In genomic region chr17:17157041-17157440, GRCh38 we compare ENCODE assay signal across 25 cellular contexts. TPM values are rescaled to one million over a fixed set of nuclear protein-coding genes. Genes with fewer than 3 reads are reported as not detected.
DNase-seq lines count a peak whose midpoint lies in the region; ATAC-seq and TF ChIP-seq lines count a peak whose summit lies in the region.
"Had no signal": no experiment of that assay in that cellular context is flagged by ENCODE, and none has a peak within 500 bp of the region (broad histone marks: within the 10 kb centered on the region; RNA-seq: fewer than 3 reads in every experiment).

No MANE protein-coding gene starts in this region.

- no peaks in the 10 kb centered on the region for H3K9me3 Mint-ChIP-seq in activated naive CD4-positive, alpha-beta T cell treated with anti-CD3 and anti-CD28 coated beads, Interleukin-2, amount 10 ng/mL, durations not matched to agents 7 days and 5 days
- no peaks in the 10 kb centered on the region for H3K9me3 Mint-ChIP-seq in stimulated activated effector memory CD8-positive, alpha-beta T cell treated with anti-CD3 and anti-CD28 coated beads, Interleukin-12 subunit alpha, Interleukin-12 subunit beta, amount 100 ng/mL, for 72 hours
- H3K9me3 Mint-ChIP-seq: activated CD4-positive, alpha-beta T cell treated with anti-CD3 and anti-CD28 coated beads, Interleukin-2, amount 10 ng/mL, durations not matched to agents 24 days and 14 days; IgD-negative memory B cell had no signal

- peaks cover 10 to 70% (median 27%) of the 10 kb centered on the region in 3 donors for H3K4me1 ChIP-seq in esophagus squamous epithelium
- H3K4me1 ChIP-seq: BE2C, SJCRH30 had no signal

- peak overlapping the region; percentile 56 for H3K27ac Mint-ChIP-seq in activated naive CD4-positive, alpha-beta T cell treated with anti-CD3 and anti-CD28 coated beads, Interleukin-2, amount 10 ng/mL, durations not matched to agents 7 days and 5 days
- H3K27ac Mint-ChIP-seq in T-helper 17 cell: peak overlapping the region; percentile 92
- peak overlapping the region; percentile 62 for H3K27ac Mint-ChIP-seq in stimulated activated effector memory CD8-positive, alpha-beta T cell treated with anti-CD3 and anti-CD28 coated beads, Interleukin-12 subunit alpha, Interleukin-12 subunit beta, amount 100 ng/mL, for 72 hours
- H3K27ac Mint-ChIP-seq: activated CD4-positive, alpha-beta T cell treated with anti-CD3 and anti-CD28 coated beads, Interleukin-2, amount 10 ng/mL, durations not matched to agents 24 days and 14 days had no signal

- H3K27me3 ChIP-seq in esophagus squamous epithelium: no peaks in the 10 kb centered on the region
- H3K27me3 ChIP-seq: BE2C, esophagus muscularis mucosa, MG63, SJCRH30 had no signal

- CTCF ChIA-PET in activated naive CD4-positive, alpha-beta T cell treated with anti-CD3 and anti-CD28 coated beads, Interleukin-2, amount 10 ng/mL, durations not matched to agents 7 days and 5 days (lab: Charles Lee): no interaction called here

- ATAC-seq in T-helper 17 cell (no peak), GM19452 (IDR thresholded peaks at IDR 0.05; ENCODE audit: unreplicated experiment) (no peak), GM19328 (IDR thresholded peaks at IDR 0.05; ENCODE audit: unreplicated experiment) (no peak)
- ATAC-seq in stimulated activated effector memory CD8-positive, alpha-beta T cell treated with anti-CD3 and anti-CD28 coated beads, Interleukin-12 subunit alpha, Interleukin-12 subunit beta, amount 100 ng/mL, for 72 hours: no peak
- ATAC-seq: lower lobe of right lung, Panc1 had no signal

- intact Hi-C loops in esophagus squamous epithelium (cut with DNase I): no loop called here

- no peak for TF ChIP-seq POLR2A in esophagus squamous epithelium (IDR thresholded peaks at IDR 0.05)

- no peak for TF ChIP-seq CTCF in esophagus squamous epithelium (IDR thresholded peaks at IDR 0.05)

- H3K4me3 ChIP-seq in esophagus squamous epithelium: no peak overlapping the region
- H3K4me3 ChIP-seq: esophagus muscularis mucosa, lower lobe of right lung, MG63, SJCRH30, smooth muscle cell had no signal

- no peak overlapping the region for H3K4me3 Mint-ChIP-seq in activated naive CD4-positive, alpha-beta T cell treated with anti-CD3 and anti-CD28 coated beads, Interleukin-2, amount 10 ng/mL, durations not matched to agents 7 days and 5 days
- no peak overlapping the region for H3K4me3 Mint-ChIP-seq in T-helper 17 cell
- no peak overlapping the region for H3K4me3 Mint-ChIP-seq in stimulated activated effector memory CD8-positive, alpha-beta T cell treated with anti-CD3 and anti-CD28 coated beads, Interleukin-12 subunit alpha, Interleukin-12 subunit beta, amount 100 ng/mL, for 72 hours
- H3K4me3 Mint-ChIP-seq: activated CD4-positive, alpha-beta T cell treated with anti-CD3 and anti-CD28 coated beads, Interleukin-2, amount 10 ng/mL, durations not matched to agents 24 days and 14 days; IgD-negative memory B cell had no signal

- peaks cover 36 to 100% (median 47%) of the 10 kb centered on the region in 3 donors for H3K36me3 ChIP-seq in esophagus squamous epithelium

- peaks cover 38% of the 10 kb centered on the region for H3K4me1 Mint-ChIP-seq in activated naive CD4-positive, alpha-beta T cell treated with anti-CD3 and anti-CD28 coated beads, Interleukin-2, amount 10 ng/mL, durations not matched to agents 7 days and 5 days
- H3K4me1 Mint-ChIP-seq in T-helper 17 cell: peaks cover 46% of the 10 kb centered on the region
- H3K4me1 Mint-ChIP-seq in stimulated activated effector memory CD8-positive, alpha-beta T cell treated with anti-CD3 and anti-CD28 coated beads, Interleukin-12 subunit alpha, Interleukin-12 subunit beta, amount 100 ng/mL, for 72 hours: peaks cover 30% of the 10 kb centered on the region

- no peaks in the 10 kb centered on the region for H3K27me3 Mint-ChIP-seq in activated naive CD4-positive, alpha-beta T cell treated with anti-CD3 and anti-CD28 coated beads, Interleukin-2, amount 10 ng/mL, durations not matched to agents 7 days and 5 days
- no peaks in the 10 kb centered on the region for H3K27me3 Mint-ChIP-seq in T-helper 17 cell
- H3K27me3 Mint-ChIP-seq: activated CD4-positive, alpha-beta T cell treated with anti-CD3 and anti-CD28 coated beads, Interleukin-2, amount 10 ng/mL, durations not matched to agents 24 days and 14 days; IgD-negative memory B cell had no signal

- H3K9me3 ChIP-seq in T-helper 17 cell (ENCODE audit: control insufficient read depth, low read length, poor library complexity, severe bottlenecking) (no peaks in the 10 kb centered on the region), esophagus squamous epithelium (no peaks in the 10 kb centered on the region)
- H3K9me3 ChIP-seq: BE2C, esophagus muscularis mucosa, lower lobe of right lung, MG63, SJCRH30 had no signal

- peaks cover 53% of the 10 kb centered on the region for H3K36me3 Mint-ChIP-seq in activated naive CD4-positive, alpha-beta T cell treated with anti-CD3 and anti-CD28 coated beads, Interleukin-2, amount 10 ng/mL, durations not matched to agents 7 days and 5 days
- H3K36me3 Mint-ChIP-seq in T-helper 17 cell (ENCODE audit: low read depth): peaks cover 14% of the 10 kb centered on the region
- H3K36me3 Mint-ChIP-seq in stimulated activated effector memory CD8-positive, alpha-beta T cell treated with anti-CD3 and anti-CD28 coated beads, Interleukin-12 subunit alpha, Interleukin-12 subunit beta, amount 100 ng/mL, for 72 hours: peaks cover 93% of the 10 kb centered on the region

- WGBS in esophagus squamous epithelium, 2 donors: 64 to 76% methylated on average over 5 to 6 of the region's 6 CpGs

- no peak for DNase-seq in activated naive CD4-positive, alpha-beta T cell treated with anti-CD3 and anti-CD28 coated beads, Interleukin-2, amount 10 ng/mL, durations not matched to agents 7 days and 5 days
- DNase-seq in activated naive CD4-positive, alpha-beta T cell treated with Interleukin-2 at 50 U/mL for 16 hours: no peak
- no peak for DNase-seq in T-helper 17 cell
- no peak for DNase-seq in esophagus squamous epithelium (lab: John Stamatoyannopoulos, UW)
- DNase-seq in stimulated activated effector memory CD8-positive, alpha-beta T cell treated with anti-CD3 and anti-CD28 coated beads, Interleukin-12 subunit alpha, Interleukin-12 subunit beta, amount 100 ng/mL, for 72 hours (ENCODE audit: low spot score in 2 of 2): no peak
- no peak for DNase-seq in ACHN
- DNase-seq: activated CD4-positive, alpha-beta T cell treated with anti-CD3 and anti-CD28 coated beads, Interleukin-2, amount 10 ng/mL, durations not matched to agents 24 days and 14 days; anterior cingulate cortex; BE2C; effector CD4-positive, alpha-beta T cell; H7; lower lobe of right lung; NCI-H1417; NCI-H510A; SJCRH30; stimulated activated CD4-positive, alpha-beta T cell treated with anti-CD3 and anti-CD28 coated beads, Interleukin-2, amount 100 ng/mL, for 48 hours; stimulated activated naive CD4-positive, alpha-beta T cell treated with Interleukin-2 at 50 U/mL for 16 hours; T-helper 1 cell had no signal

- in situ Hi-C loops in ACHN (cut with HindIII; ENCODE audit: low pct_ligation_motif_present, low pct_unique_long_range_greater_than_20kb, low sequenced_read_pairs): no loop called here

- H3K27ac ChIP-seq in esophagus squamous epithelium: peak overlapping the region in 3 of 4 donors; percentile 43 to 65 (median 56)
- H3K27ac ChIP-seq: esophagus muscularis mucosa, lower lobe of right lung, SJCRH30 had no signal

RNA-seq across cellular contexts. Expression of gene PLD6, which starts 49.1 kb away (rescaled TPM):
- total RNA-seq in T-helper 17 cell: 10 to 100 TPM; 13.2 to 15.3 TPM
- 1 to 10 TPM in 2 of 4 donors, under 1 TPM in 2; 0.45 to 1.9 (median 0.95) TPM for total RNA-seq in esophagus squamous epithelium

Comparison
In these comparisons a context has a peak if more than half of its experiments do, and no peak if none do; other contexts are left out.
1. RNA of gene PLD6, which starts 49.1 kb away (total RNA-seq): 13.2 to 15.3 TPM in T-helper 17 cell; 0.45 to 1.9 TPM in esophagus squamous epithelium; every median in the first group is over 4 times any median in the second.
2. Peak in every context shown above with its lines, with median percentiles within 50 percentile points of each other: H3K27ac Mint-ChIP-seq.